In the genomic region with DNA sequence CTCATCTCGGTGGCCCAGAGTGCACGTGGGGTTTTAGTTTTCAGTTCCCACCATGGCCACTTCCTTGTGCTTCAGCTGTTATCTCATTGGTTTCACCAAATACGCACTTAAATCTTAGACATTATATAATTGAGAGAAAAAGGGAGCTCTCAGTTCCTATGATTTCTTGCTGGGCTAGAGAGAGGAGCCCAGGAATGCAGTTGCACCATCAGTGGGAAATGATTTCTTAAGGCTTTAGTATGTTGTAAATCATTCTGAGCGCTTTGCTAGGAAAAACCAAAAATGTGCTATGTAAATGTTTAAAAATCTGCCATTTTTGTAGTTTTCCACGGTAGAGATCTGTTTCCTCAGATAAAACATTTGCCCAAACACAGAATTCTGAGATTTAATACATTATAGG, we compare ENCODE assay signal across 18 cellular contexts. TPM values are rescaled to one million over a fixed set of nuclear protein-coding genes. Genes with fewer than 3 reads are reported as not detected.
DNase-seq lines count a peak whose midpoint lies in the region; ATAC-seq and TF ChIP-seq lines count a peak whose summit lies in the region.
"Had no signal": no experiment of that assay in that cellular context is flagged by ENCODE, and none has a peak within 500 bp of the region (broad histone marks: within the 10 kb centered on the region; RNA-seq: fewer than 3 reads in every experiment).

No MANE protein-coding gene starts in this region.

- no peaks in the 10 kb centered on the region for H3K9me3 ChIP-seq in Peyer's patch
- H3K9me3 ChIP-seq: MG63 had no signal

- TF ChIP-seq CTCF in Peyer's patch (IDR thresholded peaks at IDR 0.05): no peak
- no peak for TF ChIP-seq CTCF in fibroblast of pulmonary artery (IDR thresholded peaks at IDR 0.05; ENCODE audit: low read length, missing control alignments)

- peak overlapping the region; percentile 93 for H3K27ac Mint-ChIP-seq in activated T-cell treated with anti-CD3 and anti-CD28 coated beads, Interleukin-2, amount 50 U/mL, for 24 hours
- H3K27ac Mint-ChIP-seq in stimulated activated effector memory CD8-positive, alpha-beta T cell treated with anti-CD3 and anti-CD28 coated beads, Interleukin-12 subunit alpha, Interleukin-12 subunit beta, amount 100 ng/mL, for 72 hours: peak overlapping the region; percentile 41
- H3K27ac Mint-ChIP-seq in stimulated activated memory B cell treated with anti-CD40 and anti-IgM and Interleukin-4, amounts not matched to agents 10 μg/mL and 1 μg/mL and 100 μg/mL, for 72 hours: no peak overlapping the region
- H3K27ac Mint-ChIP-seq: B cell had no signal

- no peak overlapping the region for H3K4me3 ChIP-seq in Peyer's patch
- H3K4me3 ChIP-seq in fibroblast of pulmonary artery (replicated peaks; ENCODE audit: low read depth, low read length): no peak overlapping the region
- H3K4me3 ChIP-seq: MG63 had no signal

- H3K27ac ChIP-seq in Peyer's patch: peak overlapping the region; percentile 27 to 63 (median 44)

- no peak for DNase-seq in activated T-cell treated with anti-CD3 and anti-CD28 coated beads, Interleukin-2, amount 50 U/mL, for 24 hours
- DNase-seq in activated T-cell treated with anti-CD3 and anti-CD28 coated beads, Interleukin-2, amount 50 U/mL, for 4 hours: no peak
- no peak for DNase-seq in Peyer's patch
- peak; percentile 48 for DNase-seq in fibroblast of pulmonary artery (ENCODE audit: low read depth)
- DNase-seq in stimulated activated effector memory CD8-positive, alpha-beta T cell treated with anti-CD3 and anti-CD28 coated beads, Interleukin-12 subunit alpha, Interleukin-12 subunit beta, amount 100 ng/mL, for 72 hours (ENCODE audit: low spot score in 2 of 2): no peak
- no peak for DNase-seq in stimulated activated naive CD4-positive, alpha-beta T cell (lab: John Stamatoyannopoulos, UW)
- DNase-seq: activated CD4-positive, alpha-beta T cell treated with anti-CD3 and anti-CD28 coated beads for 1 hour; erythroblast; GDM1; H7; MG63; NCI-H2171 treated with DMSO at 0.1 percent for 48 hours; posterior cingulate gyrus; stimulated activated CD4-positive, alpha-beta T cell treated with anti-CD3 and anti-CD28 coated beads, Interleukin-1b, Interleukin-23, amount 100 ng/mL, for 48 hours had no signal

- H3K4me3 Mint-ChIP-seq in activated T-cell treated with anti-CD3 and anti-CD28 coated beads, Interleukin-2, amount 50 U/mL, for 24 hours: no peak overlapping the region
- H3K4me3 Mint-ChIP-seq in activated T-cell treated with anti-CD3 and anti-CD28 coated beads, Interleukin-2, amount 50 U/mL, for 4 hours: no peak overlapping the region
- no peak overlapping the region for H3K4me3 Mint-ChIP-seq in stimulated activated effector memory CD8-positive, alpha-beta T cell treated with anti-CD3 and anti-CD28 coated beads, Interleukin-12 subunit alpha, Interleukin-12 subunit beta, amount 100 ng/mL, for 72 hours
- H3K4me3 Mint-ChIP-seq in stimulated activated memory B cell treated with anti-CD40 and anti-IgM and Interleukin-4, amounts not matched to agents 10 μg/mL and 1 μg/mL and 100 μg/mL, for 72 hours: no peak overlapping the region
- H3K4me3 Mint-ChIP-seq: B cell had no signal

- H3K36me3 Mint-ChIP-seq in activated T-cell treated with anti-CD3 and anti-CD28 coated beads, Interleukin-2, amount 50 U/mL, for 24 hours (ENCODE audit: low read depth): peaks cover 100% of the 10 kb centered on the region
- peaks cover 38% of the 10 kb centered on the region for H3K36me3 Mint-ChIP-seq in activated T-cell treated with anti-CD3 and anti-CD28 coated beads, Interleukin-2, amount 50 U/mL, for 4 hours (ENCODE audit: insufficient read depth)
- peaks cover 92% of the 10 kb centered on the region for H3K36me3 Mint-ChIP-seq in stimulated activated effector memory CD8-positive, alpha-beta T cell treated with anti-CD3 and anti-CD28 coated beads, Interleukin-12 subunit alpha, Interleukin-12 subunit beta, amount 100 ng/mL, for 72 hours
- H3K36me3 Mint-ChIP-seq in stimulated activated memory B cell treated with anti-CD40 and anti-IgM and Interleukin-4, amounts not matched to agents 10 μg/mL and 1 μg/mL and 100 μg/mL, for 72 hours: peaks cover 85% of the 10 kb centered on the region

- H3K4me1 ChIP-seq in Peyer's patch: peaks cover 0 to 6% (median 0%) of the 10 kb centered on the region in 4 donors

- ATAC-seq in activated T-cell treated with anti-CD3 and anti-CD28 coated beads, Interleukin-2, amount 50 U/mL, for 4 hours: no peak
- no peak for ATAC-seq in stimulated activated effector memory CD8-positive, alpha-beta T cell treated with anti-CD3 and anti-CD28 coated beads, Interleukin-12 subunit alpha, Interleukin-12 subunit beta, amount 100 ng/mL, for 72 hours
- ATAC-seq in stimulated activated memory B cell treated with anti-CD40 and anti-IgM and Interleukin-4, amounts not matched to agents 10 μg/mL and 1 μg/mL and 100 μg/mL, for 72 hours: no peak
- no peak for ATAC-seq in GM21576 (IDR thresholded peaks at IDR 0.05; ENCODE audit: unreplicated experiment)
- ATAC-seq: SK-N-SH treated with all-trans-retinoic acid at 6 μM for 48 hours had no signal

- H3K36me3 ChIP-seq in Peyer's patch: peaks cover 0 to 78% (median 0%) of the 10 kb centered on the region in 3 donors

- no peaks in the 10 kb centered on the region for H3K9me3 Mint-ChIP-seq in activated T-cell treated with anti-CD3 and anti-CD28 coated beads, Interleukin-2, amount 50 U/mL, for 24 hours
- H3K9me3 Mint-ChIP-seq in activated T-cell treated with anti-CD3 and anti-CD28 coated beads, Interleukin-2, amount 50 U/mL, for 4 hours: no peaks in the 10 kb centered on the region
- no peaks in the 10 kb centered on the region for H3K9me3 Mint-ChIP-seq in stimulated activated effector memory CD8-positive, alpha-beta T cell treated with anti-CD3 and anti-CD28 coated beads, Interleukin-12 subunit alpha, Interleukin-12 subunit beta, amount 100 ng/mL, for 72 hours
- H3K9me3 Mint-ChIP-seq in stimulated activated memory B cell treated with anti-CD40 and anti-IgM and Interleukin-4, amounts not matched to agents 10 μg/mL and 1 μg/mL and 100 μg/mL, for 72 hours: no peaks in the 10 kb centered on the region

- TF ChIP-seq POLR2A in Peyer's patch (IDR thresholded peaks at IDR 0.05): no peak

- no peaks in the 10 kb centered on the region for H3K27me3 ChIP-seq in Peyer's patch
- H3K27me3 ChIP-seq: MG63 had no signal

- peaks cover 88% of the 10 kb centered on the region for H3K4me1 Mint-ChIP-seq in activated T-cell treated with anti-CD3 and anti-CD28 coated beads, Interleukin-2, amount 50 U/mL, for 24 hours (ENCODE audit: low read depth)
- peaks cover 76% of the 10 kb centered on the region for H3K4me1 Mint-ChIP-seq in activated T-cell treated with anti-CD3 and anti-CD28 coated beads, Interleukin-2, amount 50 U/mL, for 4 hours (ENCODE audit: low read depth)
- H3K4me1 Mint-ChIP-seq in stimulated activated effector memory CD8-positive, alpha-beta T cell treated with anti-CD3 and anti-CD28 coated beads, Interleukin-12 subunit alpha, Interleukin-12 subunit beta, amount 100 ng/mL, for 72 hours: peaks cover 57% of the 10 kb centered on the region
- H3K4me1 Mint-ChIP-seq in stimulated activated memory B cell treated with anti-CD40 and anti-IgM and Interleukin-4, amounts not matched to agents 10 μg/mL and 1 μg/mL and 100 μg/mL, for 72 hours: peaks cover 7% of the 10 kb centered on the region
- H3K4me1 Mint-ChIP-seq: B cell had no signal

- H3K27me3 Mint-ChIP-seq in activated T-cell treated with anti-CD3 and anti-CD28 coated beads, Interleukin-2, amount 50 U/mL, for 24 hours: no peaks in the 10 kb centered on the region
- no peaks in the 10 kb centered on the region for H3K27me3 Mint-ChIP-seq in activated T-cell treated with anti-CD3 and anti-CD28 coated beads, Interleukin-2, amount 50 U/mL, for 4 hours (ENCODE audit: low read depth)
- no peaks in the 10 kb centered on the region for H3K27me3 Mint-ChIP-seq in stimulated activated memory B cell treated with anti-CD40 and anti-IgM and Interleukin-4, amounts not matched to agents 10 μg/mL and 1 μg/mL and 100 μg/mL, for 72 hours
- H3K27me3 Mint-ChIP-seq: B cell had no signal

RNA-seq across cellular contexts. Expression of a gene that starts 53.2 kb away (rescaled TPM):
- 10 to 100 TPM; 24.6 to 25.5 (median 24.8) TPM for total RNA-seq in activated T-cell treated with anti-CD3 and anti-CD28 coated beads, Interleukin-2, amount 50 U/mL, for 4 hours
- total RNA-seq in Peyer's patch: 10 to 100 TPM; 44.5 to 45.8 (median 45.2) TPM

RNA-seq across cellular contexts. Expression of a gene that starts 53.5 kb away (rescaled TPM):
- total RNA-seq in activated T-cell treated with anti-CD3 and anti-CD28 coated beads, Interleukin-2, amount 50 U/mL, for 4 hours: 10 to 100 TPM; 30.2 to 37.9 (median 33.4) TPM
- total RNA-seq in Peyer's patch: 10 to 100 TPM; 17.8 to 33.8 (median 24.3) TPM
